In the genomic region with DNA sequence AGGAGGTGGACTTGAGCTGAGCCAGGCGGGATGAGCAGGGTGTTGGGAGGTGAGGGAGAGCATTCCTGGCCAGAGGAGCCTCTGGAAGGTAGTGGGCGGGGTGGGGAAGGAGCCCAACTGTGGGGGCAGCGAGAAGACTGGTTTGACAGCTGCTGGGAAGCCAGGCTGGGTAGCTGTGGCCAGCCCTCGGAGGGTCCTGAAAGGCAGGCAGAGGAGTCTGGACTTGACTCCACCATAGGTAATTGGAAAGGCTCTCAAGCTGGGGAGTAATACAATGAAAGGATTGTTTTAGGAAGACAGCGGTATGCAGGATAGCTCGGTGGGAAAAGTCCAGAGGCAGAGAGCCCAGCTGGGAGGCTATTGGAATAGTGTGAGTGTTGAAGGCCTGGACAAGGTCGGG, we compare ENCODE assay signal across 21 cellular contexts. TPM values are rescaled to one million over a fixed set of nuclear protein-coding genes. Genes with fewer than 3 reads are reported as not detected.
DNase-seq lines count a peak whose midpoint lies in the region; ATAC-seq, FAIRE-seq and TF ChIP-seq lines count a peak whose summit lies in the region.
"Had no signal": no experiment of that assay in that cellular context is flagged by ENCODE, and none has a peak within 500 bp of the region (broad histone marks: within the 10 kb centered on the region; RNA-seq: fewer than 3 reads in every experiment).

No MANE protein-coding gene starts in this region.

- H3K4me3 Mint-ChIP-seq in type B pancreatic cell, result peak overlapping the region; percentile 32
- H3K4me3 Mint-ChIP-seq: H9 had no signal

- TF ChIP-seq EP300 in HepG2 (IDR thresholded peaks at IDR 0.05; ENCODE audit: low read depth in 2 of 2, low read length in 2 of 2) (no peak), HepG2 (CRISPR knock-in tag; IDR thresholded peaks at IDR 0.05; ENCODE audit: borderline replicate concordance) (no peak)

- H4K20me1 ChIP-seq in HepG2 (ENCODE audit: insufficient read depth, low read length), result no peaks in the 10 kb centered on the region

- peaks cover 30% of the 10 kb centered on the region for H3K36me3 Mint-ChIP-seq in type B pancreatic cell

- H3K27me3 ChIP-seq in HepG2 (ENCODE audit: control insufficient read depth in 1 of 2, insufficient read depth in 2 of 2, low read length in 2 of 2) (peaks cover 4 to 13% of the 10 kb centered on the region in 2 experiments; a peak in 1 of 5 replicates), right lobe of liver (no peaks in the 10 kb centered on the region), body of pancreas (no peaks in the 10 kb centered on the region)

- H3K27ac ChIP-seq in HepG2 (ENCODE audit: extremely low read length, insufficient read depth, low read length) (no peak overlapping the region), right lobe of liver (no peak overlapping the region), body of pancreas (peak overlapping the region in 2 of 4 donors; percentile 21 to 25), mesodermal cell (ENCODE audit: low read depth, low read length, severe bottlenecking) (peak overlapping the region; percentile 64)
- H3K27ac ChIP-seq: HL-60 had no signal

- TF ChIP-seq RAD21 in HepG2 (CRISPR knock-in tag; IDR thresholded peaks at IDR 0.05), result no peak

- no peaks in the 10 kb centered on the region for H3K9me3 Mint-ChIP-seq in type B pancreatic cell
- H3K9me3 Mint-ChIP-seq: H9 had no signal

- H3K79me2 ChIP-seq in HepG2 (ENCODE audit: insufficient read depth, low read length), result no peaks in the 10 kb centered on the region

- peak; percentile 62 for DNase-seq in HepG2 (ENCODE audit: low spot score)
- DNase-seq in right lobe of liver, result no peak
- DNase-seq in body of pancreas, result no peak
- DNase-seq in type B pancreatic cell (ENCODE audit: extremely low spot score, unreplicated experiment), result no peak
- no peak for DNase-seq in stimulated activated CD4-positive, alpha-beta T cell treated with anti-CD3 and anti-CD28 coated beads, Interleukin-15, amount 100 ng/mL, for 24 hours
- DNase-seq in stimulated activated naive CD4-positive, alpha-beta T cell treated with Interleukin-2 at 50 U/mL for 16 hours (lab: John Stamatoyannopoulos, UW), result no peak
- DNase-seq: C1 segment of cervical spinal cord, DND-41, GF-D8, H9, NCI-H1417, NCI-H2029, NCI-H524, Right ventricle myocardium superior had no signal

- WGBS in HepG2 (ENCODE audit: low lambda C conversion rate), result 10% methylated on average over 7 of the region's 7 CpGs
- 86% methylated on average over 7 of the region's 7 CpGs for WGBS in right lobe of liver (ENCODE audit: insufficient coverage, low coverage, low lambda C conversion rate, missing lambda C conversion rate)
- 71 to 77% methylated on average over 7 of the region's 7 CpGs for WGBS in body of pancreas, 2 donors
- 59 to 64% methylated on average over 7 of the region's 7 CpGs for WGBS in mesodermal cell (ENCODE audit: insufficient coverage in 2 of 2), 2 experiments

- CTCF ChIA-PET in HepG2 (lab: Yijun Ruan, JAX; ENCODE audit: low intra/inter-chr PET ratio, low total read pairs), result no interaction called here

- no peak for TF ChIP-seq CTCF in HepG2 (CRISPR knock-in tag; IDR thresholded peaks at IDR 0.05)
- TF ChIP-seq CTCF in right lobe of liver (IDR thresholded peaks at IDR 0.05), result no peak
- TF ChIP-seq CTCF in body of pancreas (IDR thresholded peaks at IDR 0.05), result no peak
- no peak for TF ChIP-seq CTCF in type B pancreatic cell (conservative IDR thresholded peaks at IDR 0.05)

- H3K4me3 ChIP-seq in HepG2 (replicated peaks in 1 of 3; ENCODE audit: insufficient read depth in 1 of 3, low read depth in 2 of 3, low read length in 3 of 3), result no peak overlapping the region
- H3K4me3 ChIP-seq in right lobe of liver, result no peak overlapping the region
- H3K4me3 ChIP-seq in body of pancreas, result no peak overlapping the region
- no peak overlapping the region for H3K4me3 ChIP-seq in mesodermal cell (ENCODE audit: extremely low read depth, insufficient read depth, low read length, poor library complexity, severe bottlenecking)

- H3K27ac Mint-ChIP-seq in type B pancreatic cell, result peak overlapping the region; percentile 47
- H3K27ac Mint-ChIP-seq: H9 had no signal

- ATAC-seq in HepG2 (peak; percentile 71), right lobe of liver (no peak), body of pancreas (peak; percentile 7), HG03159 (IDR thresholded peaks at IDR 0.05; ENCODE audit: unreplicated experiment) (no peak)

- peaks cover 58% of the 10 kb centered on the region for H3K4me1 Mint-ChIP-seq in type B pancreatic cell (ENCODE audit: unreplicated experiment)

- H3K36me3 ChIP-seq in HepG2 (replicated peaks in 1 of 2; ENCODE audit: control insufficient read depth in 1 of 2, insufficient read depth in 2 of 2, low read length in 2 of 2) (no peaks in the 10 kb centered on the region), right lobe of liver (no peaks in the 10 kb centered on the region), body of pancreas (replicated peaks in 1 of 2; ENCODE audit: insufficient read depth in 1 of 2, low read depth in 2 of 2) (peaks cover 0 to 4% of the 10 kb centered on the region in 2 donors), mesodermal cell (ENCODE audit: control insufficient read depth, insufficient read depth, low read length) (peaks cover 47% of the 10 kb centered on the region)

- no peak overlapping the region for H3K9ac ChIP-seq in HepG2 (ENCODE audit: insufficient read depth, low read depth, low read length)

- H3K27me3 Mint-ChIP-seq in type B pancreatic cell, result no peaks in the 10 kb centered on the region

- no peak overlapping the region for H2AFZ ChIP-seq in HepG2 (ENCODE audit: low read length)

- TF ChIP-seq POLR2A in HepG2 (IDR thresholded peaks at IDR 0.05; ENCODE audit: insufficient read depth in 1 of 2, low read depth in 2 of 2, low read length in 2 of 2) (no peak), right lobe of liver (IDR thresholded peaks at IDR 0.05) (no peak), body of pancreas (IDR thresholded peaks at IDR 0.05) (no peak)

- FAIRE-seq in HepG2 (lab: Jason Lieb, UNC), result no peak
- FAIRE-seq: A204.1, GM12891, GM18507, HTR-8/SVneo had no signal

- POLR2A ChIA-PET in HepG2 (lab: Yijun Ruan, JAX), result no interaction called here

- in situ Hi-C loops in HepG2 (cut with HindIII; ENCODE audit: extremely low pct_ligation_motif_present, low pct_unique_long_range_greater_than_20kb), result no loop called here

- H3K4me1 ChIP-seq in HepG2 (ENCODE audit: insufficient read depth, low read length) (peaks cover 48% of the 10 kb centered on the region), right lobe of liver (peaks cover 0 to 24% (median 11%) of the 10 kb centered on the region in 4 donors), body of pancreas (no peaks in the 10 kb centered on the region), mesodermal cell (ENCODE audit: control insufficient read depth, insufficient read depth, low read length, poor library complexity, severe bottlenecking) (peaks cover 58% of the 10 kb centered on the region)

- H3K9me3 ChIP-seq in HepG2 (ENCODE audit: low read length) (no peaks in the 10 kb centered on the region), right lobe of liver (no peaks in the 10 kb centered on the region), body of pancreas (no peaks in the 10 kb centered on the region), mesodermal cell (ENCODE audit: control insufficient read depth, low read length) (no peaks in the 10 kb centered on the region)

- H3K4me2 ChIP-seq in HepG2 (ENCODE audit: low read depth, low read length), result peak overlapping the region; percentile 3; the same call in 1 of the 2 replicates

- no TSS peak for BruUV-seq in HepG2 (replicated peaks; lab: Mats Ljungman, UMichigan)

- intact Hi-C loops in HepG2 (cut with micrococcal nuclease; ENCODE audit: unreplicated experiment), result no loop called here
- intact Hi-C loops in right lobe of liver (cut with DNase I), result no loop called here
- intact Hi-C loops in body of pancreas (cut with DNase I), result loop anchor here (10.0 kb wide), 1 partner anchor 136 kb away; a partner anchor contains a TSS

TF ChIP-seq in HepG2, 621 proteins besides CTCF, POLR2A, EP300 and RAD21 (continues in another document):
- TF ChIP-seq, protein P1, sequence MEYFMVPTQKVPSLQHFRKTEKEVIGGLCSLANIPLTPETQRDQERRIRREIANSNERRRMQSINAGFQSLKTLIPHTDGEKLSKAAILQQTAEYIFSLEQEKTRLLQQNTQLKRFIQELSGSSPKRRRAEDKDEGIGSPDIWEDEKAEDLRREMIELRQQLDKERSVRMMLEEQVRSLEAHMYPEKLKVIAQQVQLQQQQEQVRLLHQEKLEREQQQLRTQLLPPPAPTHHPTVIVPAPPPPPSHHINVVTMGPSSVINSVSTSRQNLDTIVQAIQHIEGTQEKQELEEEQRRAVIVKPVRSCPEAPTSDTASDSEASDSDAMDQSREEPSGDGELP (IDR thresholded peaks at IDR 0.05; ENCODE audit: borderline replicate concordance, low read depth), result peak; percentile 40; the same call in 1 of the 2 replicates

RNA-seq across cellular contexts. Expression of a gene that starts 17.2 kb away (rescaled TPM):
- total RNA-seq in HepG2 (2016; rRNA removed; fragmentation: Illumina TruSeq; extraction: Trizol), result not detected in 2 replicates
- total RNA-seq in HepG2 (2016; cell fraction: cytosol; rRNA removed; fragmentation: Illumina TruSeq; extraction: Trizol; ENCODE audit: low read depth), result not detected in 2 replicates
- total RNA-seq in HepG2 (2016; cell fraction: insoluble cytoplasmic fraction; rRNA removed; fragmentation: Illumina TruSeq; extraction: Trizol), result not detected in 2 replicates
- total RNA-seq in HepG2 (2016; cell fraction: membrane; rRNA removed; fragmentation: Illumina TruSeq; extraction: Trizol), result 0.17 TPM in 1 of 2 replicates, not detected in the other
- 0.09 TPM in 2 replicates for total RNA-seq in HepG2 (2016; cell fraction: nucleus; rRNA removed; fragmentation: Illumina TruSeq; extraction: Trizol)
- 0.01 TPM in 2 replicates for polyA plus RNA-seq in HepG2 (2011; rRNA removed)
- polyA plus RNA-seq in HepG2 (2011; cell fraction: cytosol; rRNA removed), result 0.03 TPM in 1 of 2 replicates, not detected in the other
- polyA plus RNA-seq in HepG2 (2011; cell fraction: nucleus; rRNA removed), result 0.09 and 0.11 TPM in 2 replicates
- polyA plus RNA-seq in HepG2 (2012), result not detected in 2 replicates
- not detected in 2 replicates for polyA plus RNA-seq in HepG2 (2016; cell fraction: cytosol; fragmentation: Illumina TruSeq; extraction: Trizol; ENCODE audit: low read depth)
- polyA plus RNA-seq in HepG2 (2016; cell fraction: insoluble cytoplasmic fraction; fragmentation: Illumina TruSeq; extraction: Trizol; ENCODE audit: low read depth), result not detected in 2 replicates
- 0.14 TPM in 1 of 2 replicates, not detected in the other for polyA plus RNA-seq in HepG2 (2016; cell fraction: membrane; fragmentation: Illumina TruSeq; extraction: Trizol; ENCODE audit: low read depth)
- 0.13 TPM in 1 of 2 replicates, not detected in the other for polyA plus RNA-seq in HepG2 (2016; cell fraction: nucleus; fragmentation: Illumina TruSeq; extraction: Trizol; ENCODE audit: insufficient read depth, low read depth)
- polyA minus RNA-seq in HepG2 (2011; rRNA and poly(A)+ RNA removed; ENCODE audit: low replicate concordance), result 2.1 TPM in 1 of 2 replicates, not detected in the other
- not detected in 2 replicates for polyA minus RNA-seq in HepG2 (2011; cell fraction: cytosol; rRNA and poly(A)+ RNA removed)
- polyA minus RNA-seq in HepG2 (2011; cell fraction: nucleus; rRNA and poly(A)+ RNA removed), result not detected in 2 replicates
- under 1 TPM; 0.12 to 0.71 (median 0.37) TPM for total RNA-seq in right lobe of liver
- 10 to 100 TPM in 1 of 2 donors, 1 to 10 TPM in 1; 7.9 to 10.1 TPM for total RNA-seq in body of pancreas
- 21.1 TPM for polyA plus RNA-seq in mesodermal cell (2013, experiment 1 of 2)
- polyA plus RNA-seq in mesodermal cell (2013, experiment 2 of 2), result 18.1 TPM
- 57.7 and 65.0 TPM in 2 replicates for total RNA-seq in type B pancreatic cell (ENCODE audit: low replicate concordance)

Comparison
In these comparisons a context has a peak if more than half of its experiments do, and no peak if none do; other contexts are left out.
1. ATAC-seq: peak in HepG2 (single experiment) and body of pancreas (single experiment); none in right lobe of liver (0 of 4) and HG03159 (single experiment).